21 cellular contexts compared by ENCODE assay signal in genomic region chr3:37594873-37595783, GRCh38.
DNase-seq lines count a peak whose midpoint lies in the region; ATAC-seq and TF ChIP-seq lines count a peak whose summit lies in the region.
"Had no signal": no experiment of that assay in that cellular context is flagged by ENCODE, and none has a peak within 500 bp of the region (broad histone marks: within the 10 kb centered on the region; RNA-seq: fewer than 3 reads in every experiment).

No MANE protein-coding gene starts in this region.

- H3K4me1 ChIP-seq in mucosa of rectum (ENCODE audit: control insufficient read depth in 2 of 2, insufficient read depth in 2 of 2, low read length in 2 of 2) (peaks cover 10 to 20% of the 10 kb centered on the region in 2 donors), aorta (ENCODE audit: control insufficient read depth in 1 of 2, insufficient read depth in 2 of 2, low read length in 2 of 2) (peaks cover 5 to 6% of the 10 kb centered on the region in 2 donors)
- no peaks in the 10 kb centered on the region for H3K4me1 ChIP-seq in naive thymus-derived CD4-positive, alpha-beta T cell (ENCODE audit: control insufficient read depth in 2 of 2, insufficient read depth in 2 of 2, low read length in 2 of 2)
- H3K4me1 ChIP-seq: A549 had no signal

- H3K27ac ChIP-seq in mucosa of rectum (ENCODE audit: low read depth in 2 of 2, low read length in 2 of 2) (peak overlapping the region; percentile 52 to 57), aorta (ENCODE audit: low read depth in 1 of 2, low read length in 2 of 2) (peak overlapping the region; percentile 40 to 95)
- H3K27ac ChIP-seq in naive thymus-derived CD4-positive, alpha-beta T cell (ENCODE audit: low read depth, low read length) = no peak overlapping the region
- H3K27ac ChIP-seq: A549, brain microvascular endothelial cell had no signal

- H3K9me3 ChIP-seq in mucosa of rectum (ENCODE audit: control insufficient read depth in 2 of 2, low read length in 2 of 2) (no peaks in the 10 kb centered on the region), aorta (ENCODE audit: control insufficient read depth, low read length) (no peaks in the 10 kb centered on the region)
- H3K9me3 ChIP-seq in naive thymus-derived CD4-positive, alpha-beta T cell (ENCODE audit: control insufficient read depth in 2 of 3, low read length in 3 of 3) = no peaks in the 10 kb centered on the region
- H3K9me3 ChIP-seq: A549 had no signal

- 45 to 46% methylated on average over 8 of the region's 8 CpGs for WGBS in aorta, 2 donors

- DNase-seq in SIG-M5 treated with dmso at 0.1 percent for 504 hours (lab: John Stamatoyannopoulos, UW; ENCODE audit: unreplicated experiment) (peak; percentile 13), SIG-M5 (lab: John Stamatoyannopoulos, UW) (no peak), cerebellum (ENCODE audit: low spot score) (peak; percentile 53), aorta (no peak), hippocampal formation (lab: John Stamatoyannopoulos, UW) (no peak), HEK293T (ENCODE audit: extremely low spot score) (no peak)
- no peak for DNase-seq in naive thymus-derived CD4-positive, alpha-beta T cell
- DNase-seq: activated CD8-positive, alpha-beta memory T cell treated with anti-CD3 and anti-CD28 coated beads, Interleukin-2, amount 50 U/mL, for 48 hours; activated naive CD4-positive, alpha-beta T cell treated with Interleukin-2 at 50 U/mL for 16 hours; brain microvascular endothelial cell; CD8-positive, alpha-beta memory T cell; effector CD4-positive, alpha-beta T cell; foreskin fibroblast; GF-D8; MM.1S; NCI-H1930; Right ventricle myocardium superior; stimulated activated naive CD4-positive, alpha-beta T cell; T-helper 2 cell had no signal

- no peak overlapping the region for H3K4me3 Mint-ChIP-seq in naive thymus-derived CD4-positive, alpha-beta T cell

- POLR2A ChIA-PET in naive thymus-derived CD4-positive, alpha-beta T cell (lab: Charles Lee) = no interaction called here
- POLR2A ChIA-PET in HEK293T (lab: Yijun Ruan, JAX) = no interaction called here

- H3K27me3 ChIP-seq in mucosa of rectum (ENCODE audit: control insufficient read depth in 2 of 2, insufficient read depth in 2 of 2, low read length in 2 of 2) (no peaks in the 10 kb centered on the region), aorta (ENCODE audit: control insufficient read depth in 1 of 2, insufficient read depth in 2 of 2, low read length in 1 of 2) (no peaks in the 10 kb centered on the region)
- H3K27me3 ChIP-seq in naive thymus-derived CD4-positive, alpha-beta T cell (ENCODE audit: control insufficient read depth in 2 of 2, insufficient read depth in 2 of 2, low read length in 2 of 2) = no peaks in the 10 kb centered on the region
- H3K27me3 ChIP-seq: brain microvascular endothelial cell had no signal

- CTCF ChIA-PET in naive thymus-derived CD4-positive, alpha-beta T cell (lab: Charles Lee) = no interaction called here
- CTCF ChIA-PET in HEK293T (lab: Yijun Ruan, JAX) = interaction anchor here (0.6 to 0.9 kb wide), 2 partner anchors 15 to 163 kb away, joined by 3 to 4 read pairs; no protein-coding TSS in a partner anchor

- H3K36me3 ChIP-seq in mucosa of rectum (ENCODE audit: control insufficient read depth in 2 of 2, insufficient read depth in 2 of 2, low read length in 2 of 2) (no peaks in the 10 kb centered on the region), aorta (ENCODE audit: control insufficient read depth in 1 of 2, insufficient read depth in 2 of 2, low read length in 1 of 2) (no peaks in the 10 kb centered on the region)
- H3K36me3 ChIP-seq in naive thymus-derived CD4-positive, alpha-beta T cell (ENCODE audit: control insufficient read depth in 2 of 3, insufficient read depth in 3 of 3, low read length in 3 of 3) = no peaks in the 10 kb centered on the region
- H3K36me3 ChIP-seq: brain microvascular endothelial cell had no signal

- peaks cover 0 to 2% (median 0%) of the 10 kb centered on the region in 11 donors for H3K9me3 Mint-ChIP-seq in naive thymus-derived CD4-positive, alpha-beta T cell

- H3K4me1 Mint-ChIP-seq in naive thymus-derived CD4-positive, alpha-beta T cell = no peaks in the 10 kb centered on the region
- H3K4me1 Mint-ChIP-seq: CD8-positive, alpha-beta memory T cell had no signal

- H3K27me3 Mint-ChIP-seq in naive thymus-derived CD4-positive, alpha-beta T cell = peaks cover 0 to 22% (median 9%) of the 10 kb centered on the region in 5 donors

- no peak for ATAC-seq in aorta (ENCODE audit: low FRiP score)
- ATAC-seq in naive thymus-derived CD4-positive, alpha-beta T cell = no peak
- ATAC-seq: A549 had no signal

- no peak overlapping the region for H3K9ac ChIP-seq in mucosa of rectum (ENCODE audit: low read depth in 1 of 2, low read length in 2 of 2)

- no peak overlapping the region for H3K4me3 ChIP-seq in mucosa of rectum (ENCODE audit: low read length in 2 of 2)
- no peak overlapping the region for H3K4me3 ChIP-seq in aorta (ENCODE audit: low read length in 2 of 2)
- no peak overlapping the region for H3K4me3 ChIP-seq in naive thymus-derived CD4-positive, alpha-beta T cell (ENCODE audit: low read length)
- H3K4me3 ChIP-seq: A549 had no signal

- no peaks in the 10 kb centered on the region for H3K36me3 Mint-ChIP-seq in naive thymus-derived CD4-positive, alpha-beta T cell
- H3K36me3 Mint-ChIP-seq: CD8-positive, alpha-beta memory T cell had no signal

- intact Hi-C loops in aorta (cut with DNase I) = no loop called here
- intact Hi-C loops in naive thymus-derived CD4-positive, alpha-beta T cell (cut with micrococcal nuclease) = no loop called here

- H3K27ac Mint-ChIP-seq in naive thymus-derived CD4-positive, alpha-beta T cell = no peak overlapping the region
- H3K27ac Mint-ChIP-seq: CD8-positive, alpha-beta memory T cell had no signal

TF ChIP-seq in HEK293T, 16 proteins besides CTCF, POLR2A, EP300 and RAD21:
- no peak for TF ChIP-seq NFRKB (IDR thresholded peaks at IDR 0.05)
- no peak for TF ChIP-seq BHLHE40 (IDR thresholded peaks at IDR 0.05; ENCODE audit: borderline replicate concordance)
- no peak for TF ChIP-seq SP1 (IDR thresholded peaks at IDR 0.05)
- TF ChIP-seq PKNOX1 (IDR thresholded peaks at IDR 0.05) = no peak
- TF ChIP-seq ARNT (IDR thresholded peaks at IDR 0.05) = no peak
- no peak for TF ChIP-seq HDGF (IDR thresholded peaks at IDR 0.05; ENCODE audit: borderline replicate concordance)
- TF ChIP-seq L3MBTL2 (conservative IDR thresholded peaks at IDR 0.05) = no peak
- TF ChIP-seq LEF1 (IDR thresholded peaks at IDR 0.05; ENCODE audit: borderline replicate concordance) = no peak
- no peak for TF ChIP-seq SUZ12 (IDR thresholded peaks at IDR 0.05)
- TF ChIP-seq ZNF384 (IDR thresholded peaks at IDR 0.05) = no peak

Comparison
In these comparisons a context has a peak if more than half of its experiments do, and no peak if none do; other contexts are left out.
1. DNase-seq: peak in SIG-M5 treated with dmso at 0.1 percent for 504 hours (single experiment) and cerebellum (single experiment); none in SIG-M5 (single experiment), aorta (0 of 2), naive thymus-derived CD4-positive, alpha-beta T cell (0 of 9), hippocampal formation (0 of 2) and HEK293T (single experiment).